Comparison of ENCODE assay signal across 10 cellular contexts in the genomic region with DNA sequence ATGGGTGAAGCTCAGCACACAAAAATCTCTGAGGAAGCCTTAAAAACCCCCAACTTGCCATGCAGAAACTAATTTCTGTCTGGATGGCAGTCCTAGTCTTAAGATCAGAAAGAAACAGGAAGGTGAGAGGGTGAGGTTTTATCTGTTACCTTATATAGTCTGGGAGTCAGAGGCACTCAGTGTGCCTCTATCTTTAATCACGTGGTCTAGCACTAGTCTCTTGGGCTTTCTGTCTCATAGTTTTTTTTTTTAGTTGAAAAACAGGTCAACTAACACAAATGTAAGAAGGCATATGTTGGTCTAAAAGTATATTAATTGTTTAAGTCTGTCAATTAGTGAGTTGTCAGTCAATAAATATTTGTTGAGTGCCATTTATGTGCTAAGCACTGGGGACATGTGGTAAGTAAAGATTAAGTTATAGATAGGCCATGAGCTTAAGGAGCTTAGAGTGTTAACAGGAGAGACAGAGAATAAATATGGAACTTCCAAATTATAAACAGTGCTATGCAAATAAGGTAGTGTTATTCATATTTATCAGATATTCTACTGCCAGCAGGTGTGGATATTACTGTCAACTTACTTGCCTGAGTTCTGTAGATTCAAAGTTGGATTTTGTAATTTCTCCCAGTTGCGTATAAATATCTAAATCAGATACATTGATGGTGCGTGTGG. TPM values are rescaled to one million over a fixed set of nuclear protein-coding genes. Genes with fewer than 3 reads are reported as not detected.
DNase-seq lines count a peak whose midpoint lies in the region; ATAC-seq and TF ChIP-seq lines count a peak whose summit lies in the region.
"Had no signal": no experiment of that assay in that cellular context is flagged by ENCODE, and none has a peak within 500 bp of the region (broad histone marks: within the 10 kb centered on the region; RNA-seq: fewer than 3 reads in every experiment).

No MANE protein-coding gene starts in this region.

- H3K27ac Mint-ChIP-seq in natural killer cell (peak overlapping the region; percentile 3 to 47), H9 (no peak overlapping the region)

- DNase-seq in natural killer cell, result no peak
- DNase-seq in NCI-H69 (lab: John Stamatoyannopoulos, UW), result no peak
- no peak for DNase-seq in hypothalamus (lab: John Stamatoyannopoulos, UW)
- DNase-seq in H9, result no peak
- DNase-seq in NCI-H1694 treated with DMSO at 0.1 percent for 48 hours (lab: John Stamatoyannopoulos, UW), result no peak

- TF ChIP-seq CTCF in KMS-11 (conservative IDR thresholded peaks at IDR 0.05; ENCODE audit: low read depth, low read length) (no peak), natural killer cell (IDR thresholded peaks at IDR 0.05) (no peak), H9 (conservative IDR thresholded peaks at IDR 0.05) (no peak)

- no peak overlapping the region for H3K56ac ChIP-seq in H9 (ENCODE audit: insufficient read length, low read depth, low read length)

- no peak overlapping the region for H3K18ac ChIP-seq in H9 (ENCODE audit: insufficient read length, low read depth, low read length)

- H3K23me2 ChIP-seq in H9 (ENCODE audit: insufficient read length, low read depth, low read length, poor library complexity, severe bottlenecking), result no peaks in the 10 kb centered on the region

- H2BK120ac ChIP-seq in H9 (ENCODE audit: low read depth, low read length, poor library complexity, severe bottlenecking), result no peak overlapping the region

- no peaks in the 10 kb centered on the region for H3K79me1 ChIP-seq in H9 (ENCODE audit: insufficient read depth, low read depth, low read length, poor library complexity, severe bottlenecking)

- peaks cover 17 to 21% of the 10 kb centered on the region in 2 donors for H3K4me1 Mint-ChIP-seq in natural killer cell
- H3K4me1 Mint-ChIP-seq in H9, result no peaks in the 10 kb centered on the region; a peak in 1 of 4 replicates

- H3K27me3 ChIP-seq in KMS-11 (ENCODE audit: insufficient read depth, low read depth) (no peaks in the 10 kb centered on the region), H9 (ENCODE audit: insufficient read depth, low read length) (no peaks in the 10 kb centered on the region)

- H3K27ac ChIP-seq in KMS-11 (no peak overlapping the region), H9 (ENCODE audit: insufficient read length, low read depth, low read length) (no peak overlapping the region)

- H3K9ac ChIP-seq in KMS-11 (no peak overlapping the region), H9 (ENCODE audit: extremely low read depth, insufficient read length, low read length) (no peak overlapping the region)

- no peak overlapping the region for H3T11ph ChIP-seq in H9 (ENCODE audit: low read length)

- H3K9me3 Mint-ChIP-seq in natural killer cell, result no peaks in the 10 kb centered on the region
- H3K9me3 Mint-ChIP-seq in H9, result peaks cover 35 to 42% of the 10 kb centered on the region in 2 experiments

- H3K27me3 Mint-ChIP-seq in natural killer cell (ENCODE audit: low read depth in 2 of 2) (peaks cover 2 to 16% of the 10 kb centered on the region in 2 donors), H9 (ENCODE audit: low read depth) (no peaks in the 10 kb centered on the region)

- H3K4me2 ChIP-seq in KMS-11 (peak overlapping the region; percentile 21; the same call in 1 of the 2 replicates), H9 (ENCODE audit: insufficient read depth, insufficient read length, low read length) (no peak overlapping the region)

- WGBS in H9 (ENCODE audit: extremely low coverage, insufficient read length, low lambda C conversion rate), result no CpG with 5 or more reads among the region's 3 CpGs

- no peak overlapping the region for H3K14ac ChIP-seq in H9 (ENCODE audit: insufficient read depth, low read length)

- H2BK15ac ChIP-seq in H9 (ENCODE audit: low read depth, low read length), result no peak overlapping the region

- ATAC-seq in GM18870 (IDR thresholded peaks at IDR 0.05; ENCODE audit: unreplicated experiment), result peak; percentile 82
- peak; percentile 80 for ATAC-seq in HG02588 (IDR thresholded peaks at IDR 0.05; ENCODE audit: unreplicated experiment)
- peak in 2 of 3 donors; percentile 38 to 53 for ATAC-seq in natural killer cell

- no peak overlapping the region for H2AK5ac ChIP-seq in H9 (ENCODE audit: insufficient read length, low read length)

- no peak overlapping the region for H4K8ac ChIP-seq in H9 (replicated peaks; ENCODE audit: insufficient read length, low read depth, low read length)

- H3K9me3 ChIP-seq in H9 (ENCODE audit: control insufficient read depth, low read depth, low read length), result no peaks in the 10 kb centered on the region

- H3K4ac ChIP-seq in H9 (ENCODE audit: low read depth, low read length), result no peak overlapping the region

- peak overlapping the region; percentile 35 for H3K4me3 Mint-ChIP-seq in natural killer cell
- no peak overlapping the region for H3K4me3 Mint-ChIP-seq in H9

- intact Hi-C loops in natural killer cell (cut with micrococcal nuclease), result no loop called here

- H3K4me1 ChIP-seq in KMS-11 (ENCODE audit: low read depth, poor library complexity, severe bottlenecking) (peaks cover 19% of the 10 kb centered on the region), H9 (ENCODE audit: insufficient read depth, low read length) (peaks cover 2% of the 10 kb centered on the region; the same call in 1 of the 2 replicates)

- H4K20me1 ChIP-seq in KMS-11 (ENCODE audit: insufficient read depth) (no peaks in the 10 kb centered on the region), H9 (ENCODE audit: control insufficient read depth, insufficient read depth, insufficient read length) (no peaks in the 10 kb centered on the region)

- H3K4me3 ChIP-seq in KMS-11 (IDR thresholded peaks at IDR 0.05; ENCODE audit: insufficient read depth, low read depth, low read length), result no peak overlapping the region

- H2AFZ ChIP-seq in KMS-11 (ENCODE audit: low read depth) (no peak overlapping the region), H9 (ENCODE audit: low read length) (no peak overlapping the region)

- H3K23ac ChIP-seq in H9 (ENCODE audit: insufficient read length, low read depth, low read length), result no peak overlapping the region

- no peak overlapping the region for H2BK12ac ChIP-seq in H9 (ENCODE audit: insufficient read length, low read depth, low read length)

- H2BK5ac ChIP-seq in H9 (ENCODE audit: insufficient read length, low read length), result no peak overlapping the region

- H3K79me2 ChIP-seq in KMS-11 (ENCODE audit: insufficient read depth, low read depth), result no peaks in the 10 kb centered on the region
- H3K79me2 ChIP-seq in H9 (ENCODE audit: insufficient read depth, low read length), result no peaks in the 10 kb centered on the region

- no peaks in the 10 kb centered on the region for H3K36me3 ChIP-seq in KMS-11 (ENCODE audit: insufficient read depth)

- no peak overlapping the region for H4K91ac ChIP-seq in H9 (ENCODE audit: insufficient read length, low read depth, low read length)

- H4K5ac ChIP-seq in H9 (ENCODE audit: insufficient read length, low read depth, low read length), result no peak overlapping the region

- H3K36me3 Mint-ChIP-seq in natural killer cell, result no peaks in the 10 kb centered on the region
- H3K36me3 Mint-ChIP-seq in H9 (ENCODE audit: insufficient read depth in 1 of 3, low read depth in 3 of 3), result peaks cover 0 to 1% (median 0%) of the 10 kb centered on the region in 3 experiments; a peak in 1 of 7 replicates

- H2BK20ac ChIP-seq in H9 (ENCODE audit: low read depth, low read length, poor library complexity, severe bottlenecking), result no peak overlapping the region

RNA-seq across cellular contexts. Expression of gene CYBB, which starts 6.9 kb away (rescaled TPM):
- total RNA-seq in natural killer cell (10 to 100 TPM; 11.3 to 25.6 (median 20.9) TPM), H9 (2021) (0.04 and 0.07 TPM in 2 replicates)
- total RNA-seq: astrocyte, RPMI7951 had no signal

Comparison
In these comparisons a context has a peak if more than half of its experiments do, and no peak if none do; other contexts are left out.
1. H3K27ac Mint-ChIP-seq: peak in natural killer cell (2 of 2); none in H9 (0 of 3).
2. RNA of gene CYBB, which starts 6.9 kb away (total RNA-seq): 11.3 to 25.6 TPM in natural killer cell; 0.04 to 0.07 TPM in H9; every median in the first group is over 10 times any median in the second.
3. Peak in every context shown above with its lines, with median percentiles within 50 percentile points of each other: ATAC-seq.